ENCODE assay signal across 9 cellular contexts in genomic region chr2:109174214-109174613, GRCh38. TPM values are rescaled to one million over a fixed set of nuclear protein-coding genes. Genes with fewer than 3 reads are reported as not detected.
DNase-seq lines count a peak whose midpoint lies in the region; ATAC-seq and TF ChIP-seq lines count a peak whose summit lies in the region.
"Had no signal": no experiment of that assay in that cellular context is flagged by ENCODE, and none has a peak within 500 bp of the region (broad histone marks: within the 10 kb centered on the region; RNA-seq: fewer than 3 reads in every experiment).

No MANE protein-coding gene starts in this region.

- DNase-seq in DND-41 = peak; percentile 46
- DNase-seq in RPMI7951 (ENCODE audit: low read depth) = peak; percentile 46
- DNase-seq in cardiac septum (ENCODE audit: low spot score) = peak; percentile 60
- DNase-seq in gastrocnemius medialis = no peak
- no peak for DNase-seq in PC-9
- no peak for DNase-seq in DMS79 (lab: John Stamatoyannopoulos, UW)
- no peak for DNase-seq in head of caudate nucleus
- no peak for DNase-seq in GM13977 (ENCODE audit: low spot score)
- DNase-seq: erythroblast had no signal

- TF ChIP-seq CTCF in DND-41 (IDR thresholded peaks at IDR 0.05; ENCODE audit: borderline replicate concordance, extremely low read depth, low read length, poor library complexity, severe bottlenecking) (no peak), gastrocnemius medialis (IDR thresholded peaks at IDR 0.05 in 4 of 5, conservative IDR thresholded peaks at IDR 0.05 in 1 of 5) (no peak), PC-9 (conservative IDR thresholded peaks at IDR 0.05) (no peak), GM13977 (IDR thresholded peaks at IDR 0.05; ENCODE audit: extremely low read depth, insufficient read depth, missing control alignments) (no peak)

- H3K27ac ChIP-seq in DND-41 (ENCODE audit: low read length) = no peak overlapping the region
- peak overlapping the region; percentile 72 to 84 (median 83) for H3K27ac ChIP-seq in gastrocnemius medialis
- H3K27ac ChIP-seq in PC-9 = no peak overlapping the region

- no peak for TF ChIP-seq POLR2A in gastrocnemius medialis (IDR thresholded peaks at IDR 0.05)

- no peaks in the 10 kb centered on the region for H3F3A ChIP-seq in PC-9 (ENCODE audit: insufficient read depth, low read depth)

- POLR2A ChIA-PET in PC-9 (lab: Charles Lee; ENCODE audit: unreplicated experiment) = no interaction called here

- ATAC-seq in DND-41 (ENCODE audit: insufficient read depth, low read depth) (peak; percentile 94), gastrocnemius medialis (no peak)

- H3K4me1 ChIP-seq in DND-41 (ENCODE audit: insufficient read depth, low read length) (peaks cover 5% of the 10 kb centered on the region), gastrocnemius medialis (peaks cover 69 to 70% of the 10 kb centered on the region in 2 donors), PC-9 (replicated peaks; ENCODE audit: insufficient read depth) (peaks cover 11% of the 10 kb centered on the region; the same call in 1 of the 2 replicates)

- no TSS peak for BruUV-seq in PC-9 (replicated peaks; lab: Mats Ljungman, UMichigan)

- H3K27me3 ChIP-seq in DND-41 (ENCODE audit: insufficient read depth, low read length, poor library complexity) (peaks cover 12% of the 10 kb centered on the region), gastrocnemius medialis (no peaks in the 10 kb centered on the region), PC-9 (ENCODE audit: insufficient read depth, low read depth) (no peaks in the 10 kb centered on the region)

- H4K20me1 ChIP-seq in DND-41 (ENCODE audit: insufficient read depth, low read length) = no peaks in the 10 kb centered on the region
- H4K20me1 ChIP-seq in PC-9 (ENCODE audit: insufficient read depth) = peaks cover 7% of the 10 kb centered on the region

- H3K9me2 ChIP-seq in PC-9 (ENCODE audit: insufficient read depth) = no peaks in the 10 kb centered on the region

- H3K36me3 ChIP-seq in DND-41 (ENCODE audit: insufficient read depth, low read length) (no peaks in the 10 kb centered on the region), gastrocnemius medialis (no peaks in the 10 kb centered on the region), PC-9 (ENCODE audit: low read depth) (no peaks in the 10 kb centered on the region)

- H3K79me2 ChIP-seq in DND-41 (ENCODE audit: insufficient read depth, low read length) (no peaks in the 10 kb centered on the region), PC-9 (ENCODE audit: low read depth) (peaks cover 34% of the 10 kb centered on the region)

- H3K4me3 ChIP-seq in DND-41 (ENCODE audit: low read depth in 1 of 2, low read length in 2 of 2) = no peak overlapping the region
- no peak overlapping the region for H3K4me3 ChIP-seq in gastrocnemius medialis
- H3K4me3 ChIP-seq in PC-9 = no peak overlapping the region

- intact Hi-C loops in cardiac septum (cut with DNase I) = loop anchor here (5.0 kb wide), 1 partner anchor 42 kb away; no protein-coding TSS in a partner anchor
- intact Hi-C loops in gastrocnemius medialis (cut with DNase I; ENCODE audit: low total_unique reads) = loop anchor here (1.0 to 5.0 kb wide), 3 partner anchors 11 to 273 kb away; no protein-coding TSS in a partner anchor
- intact Hi-C loops in PC-9 (cut with micrococcal nuclease; ENCODE audit: unreplicated experiment) = no loop called here
- intact Hi-C loops in head of caudate nucleus (cut with DNase I) = no loop called here

- H3K4me2 ChIP-seq in DND-41 (ENCODE audit: insufficient read depth, low read length) (no peak overlapping the region), PC-9 (no peak overlapping the region)

- CTCF ChIA-PET in PC-9 (lab: Charles Lee) = no interaction called here

- H3K9me3 ChIP-seq in DND-41 (ENCODE audit: insufficient read depth, low read length, severe bottlenecking) (peaks cover 3% of the 10 kb centered on the region), gastrocnemius medialis (no peaks in the 10 kb centered on the region), PC-9 (ENCODE audit: insufficient read depth, low read depth) (no peaks in the 10 kb centered on the region; the same call in 1 of the 2 replicates)

- in situ Hi-C loops in gastrocnemius medialis (cut with MboI; ENCODE audit: low sequenced_read_pairs in 4 of 4) = no loop called here
- in situ Hi-C loops in GM13977 (cut with MboI; ENCODE audit: low pct_unique_long_range_greater_than_20kb, low sequenced_read_pairs, unreplicated experiment) = no loop called here

- H3K9ac ChIP-seq in DND-41 (ENCODE audit: low read depth, low read length) = no peak overlapping the region

- H2AFZ ChIP-seq in DND-41 (ENCODE audit: low read depth, low read length) = no peak overlapping the region
- H2AFZ ChIP-seq in PC-9 = no peak overlapping the region

RNA-seq across cellular contexts. Expression of gene SH3RF3, which starts 45.2 kb away (rescaled TPM):
- total RNA-seq in RPMI7951 (2014; rRNA removed; shearing (Covaris generic)) = 4.3 and 4.6 TPM in 2 replicates
- 11.2 TPM for total RNA-seq in cardiac septum
- 1 to 10 TPM; 2.8 to 5.7 (median 3.0) TPM for total RNA-seq in gastrocnemius medialis
- total RNA-seq in PC-9 (2021) = 4.9 and 6.1 TPM in 2 replicates

Comparison
In these comparisons a context has a peak if more than half of its experiments do, and no peak if none do; other contexts are left out.
1. DNase-seq: peak in DND-41 (single experiment), RPMI7951 (single experiment) and cardiac septum (single experiment); none in gastrocnemius medialis (0 of 2), PC-9 (0 of 2), DMS79 (single experiment), head of caudate nucleus (0 of 42) and GM13977 (single experiment).
2. H3K27ac ChIP-seq: peak in gastrocnemius medialis (4 of 4); none in DND-41 (single experiment) and PC-9 (single experiment).
3. intact Hi-C loops: an anchor here in cardiac septum (5.0 kb wide) and gastrocnemius medialis (1.0 to 5.0 kb wide); none called in PC-9 and head of caudate nucleus.